In the genomic region with DNA sequence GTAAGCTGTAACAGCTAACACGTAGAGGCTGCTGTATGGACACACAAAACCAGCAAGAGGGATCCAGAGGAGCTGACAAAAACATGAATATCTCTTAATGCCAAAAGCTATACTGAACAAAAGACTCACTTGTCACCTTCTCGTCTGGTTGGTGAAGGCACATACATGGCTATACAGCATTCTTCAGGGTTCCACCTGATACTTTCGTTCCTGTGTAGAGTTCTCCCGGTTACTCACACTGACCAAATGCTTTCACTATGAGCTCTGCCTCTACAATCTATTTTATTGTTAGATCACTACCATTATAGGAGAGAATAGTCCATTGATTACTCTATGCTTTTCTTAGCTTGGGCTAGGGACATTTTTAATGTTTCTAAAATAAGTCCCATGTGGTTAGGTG, we compare ENCODE assay signal across 30 cellular contexts.
"Had no signal": no experiment of that assay in that cellular context is flagged by ENCODE, and none has a peak within 500 bp of the region (broad histone marks: within the 10 kb centered on the region; RNA-seq: fewer than 3 reads in every experiment).

No MANE protein-coding gene starts in this region.

- H3K27me3 ChIP-seq: left lung, neural progenitor cell, neutrophil, right atrium auricular region, right lobe of liver, tibial nerve, upper lobe of left lung, vagina had no signal

- H3K4me1 ChIP-seq: left lung, lower lobe of right lung, neural progenitor cell, parathyroid adenoma, psoas muscle, right atrium auricular region, right lobe of liver, tibial nerve, upper lobe of left lung, vagina had no signal

- H3K4me3 ChIP-seq: left lung, lower lobe of right lung, neural progenitor cell, psoas muscle, right atrium auricular region, right lobe of liver, smooth muscle cell, tibial nerve, upper lobe of left lung, vagina had no signal

- H2AFZ ChIP-seq: neural progenitor cell, parathyroid adenoma had no signal

- DNase-seq: immature natural killer cell; kidney; left colon; left lung; lower lobe of right lung; mammary epithelial cell; mesenchymal stem cell; naive B cell; natural killer cell; nephron progenitor cell; occipital lobe; psoas muscle; right lobe of liver; stimulated activated CD4-positive, alpha-beta T cell treated with anti-CD3 and anti-CD28 coated beads, Interleukin-1b, Interleukin-23, amount 100 ng/mL, for 48 hours; stimulated activated CD4-positive, alpha-beta T cell treated with anti-CD3 and anti-CD28 coated beads, Interleukin-2, amount 100 ng/mL, for 48 hours; stimulated activated CD4-positive, alpha-beta T cell treated with anti-CD3 and anti-CD28 coated beads, Interleukin-4, amount 100 ng/mL, for 4 hours; stimulated activated CD8-positive, alpha-beta memory T cell treated with anti-CD3 and anti-CD28 coated beads, Interleukin-4, amount 100 ng/mL, for 48 hours; stimulated activated naive CD4-positive, alpha-beta T cell treated with Interleukin-2 at 50 U/mL for 16 hours; stimulated activated naive CD8-positive, alpha-beta T cell treated with anti-CD3 and anti-CD28 coated beads, Interleukin-15, amount 100 ng/mL, for 72 hours; substantia nigra; upper lobe of left lung had no signal

- ATAC-seq: left colon; left lung; lower lobe of right lung; natural killer cell; psoas muscle; right lobe of liver; stimulated activated memory B cell treated with anti-CD40 and anti-IgM and Interleukin-4, amounts not matched to agents 10 μg/mL and 1 μg/mL and 100 μg/mL, for 72 hours; stimulated activated naive CD8-positive, alpha-beta T cell treated with anti-CD3 and anti-CD28 coated beads, Interleukin-15, amount 100 ng/mL, for 72 hours had no signal

- FAIRE-seq: islet of Langerhans, kidney had no signal

- H3K4me2 ChIP-seq: neural progenitor cell, smooth muscle cell had no signal

- H3K27ac ChIP-seq: left lung, lower lobe of right lung, neural progenitor cell, neutrophil, parathyroid adenoma, psoas muscle, right atrium auricular region, right lobe of liver, tibial nerve, upper lobe of left lung, vagina had no signal

- H3K79me2 ChIP-seq: parathyroid adenoma had no signal

- H3K36me3 ChIP-seq: left lung, lower lobe of right lung, neural progenitor cell, neutrophil, right atrium auricular region, right lobe of liver, upper lobe of left lung, vagina had no signal

- H3K9me3 ChIP-seq: lower lobe of right lung, neutrophil, psoas muscle, right atrium auricular region, right lobe of liver, tibial nerve, upper lobe of left lung, vagina had no signal

- H3K9ac ChIP-seq: neural progenitor cell, parathyroid adenoma had no signal
